9 cellular contexts compared by ENCODE assay signal in the genomic region with DNA sequence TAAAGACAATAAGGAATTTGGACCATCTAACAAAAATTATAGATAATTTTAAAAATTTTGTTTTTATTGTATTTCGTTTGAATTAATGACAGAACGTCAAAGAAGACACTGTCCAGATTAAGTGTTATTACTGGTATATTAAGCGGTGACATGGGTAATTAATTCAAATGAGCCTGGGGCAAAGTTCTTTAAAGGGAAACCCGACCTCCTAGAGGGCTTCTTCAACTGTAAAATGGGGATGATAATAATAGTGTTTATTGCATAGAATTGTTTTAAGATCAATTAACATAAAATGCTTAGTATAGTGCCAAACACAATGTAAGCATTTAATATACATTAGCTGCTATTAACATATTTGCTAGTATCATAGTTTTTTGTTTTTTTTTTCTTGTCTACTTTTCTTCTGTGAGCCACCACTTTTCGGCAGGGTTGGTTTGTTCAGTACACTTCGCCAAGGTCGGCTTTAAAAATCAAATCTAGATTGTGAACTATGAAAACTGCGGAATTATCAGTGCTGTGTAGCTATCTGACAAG. TPM values are rescaled to one million over a fixed set of nuclear protein-coding genes. Genes with fewer than 3 reads are reported as not detected.
DNase-seq lines count a peak whose midpoint lies in the region; ATAC-seq and TF ChIP-seq lines count a peak whose summit lies in the region.
"Had no signal": no experiment of that assay in that cellular context is flagged by ENCODE, and none has a peak within 500 bp of the region (broad histone marks: within the 10 kb centered on the region; RNA-seq: fewer than 3 reads in every experiment).

No MANE protein-coding gene starts in this region.

- H3K36me3 ChIP-seq in cardiac muscle cell (no peaks in the 10 kb centered on the region), endodermal cell (ENCODE audit: control insufficient read depth, insufficient read depth, low read length) (peaks cover 5% of the 10 kb centered on the region)

- TF ChIP-seq CTCF in cardiac muscle cell (IDR thresholded peaks at IDR 0.05; ENCODE audit: low read depth, low read length) (no peak), endodermal cell (conservative IDR thresholded peaks at IDR 0.05) (no peak), osteocyte (IDR thresholded peaks at IDR 0.05) (no peak)

- intact Hi-C loops in left ventricle myocardium superior (cut with micrococcal nuclease): no loop called here

- H3K4me3 ChIP-seq in cardiac muscle cell (peak overlapping the region; percentile 59), endodermal cell (ENCODE audit: low read length) (peak overlapping the region; percentile 95)

- ATAC-seq in left ventricle myocardium superior (no peak), GM21367 (IDR thresholded peaks at IDR 0.05; ENCODE audit: unreplicated experiment) (no peak)

- no peaks in the 10 kb centered on the region for H3K27me3 Mint-ChIP-seq in endodermal cell (ENCODE audit: insufficient read depth)
- H3K27me3 Mint-ChIP-seq in osteocyte (ENCODE audit: unreplicated experiment): no peaks in the 10 kb centered on the region

- H3K9me3 Mint-ChIP-seq in endodermal cell (peaks cover 4% of the 10 kb centered on the region), osteocyte (ENCODE audit: unreplicated experiment) (no peaks in the 10 kb centered on the region)

- H3K9me3 ChIP-seq in cardiac muscle cell (ENCODE audit: low read depth) (no peaks in the 10 kb centered on the region), endodermal cell (ENCODE audit: control insufficient read depth, low read length) (no peaks in the 10 kb centered on the region)

- DNase-seq in cardiac muscle cell (ENCODE audit: low read depth in 1 of 2, low spot score in 1 of 2) (no peak), left ventricle myocardium superior (no peak), OCI-M1 (lab: John Stamatoyannopoulos, UW) (peak; percentile 82), endodermal cell (no peak), osteocyte (ENCODE audit: extremely low spot score, unreplicated experiment) (no peak), MV-4-11 (lab: John Stamatoyannopoulos, UW) (no peak)
- no peak for DNase-seq in stimulated activated CD4-positive, alpha-beta T cell treated with anti-CD3 and anti-CD28 coated beads, Interleukin-2, amount 100 ng/mL, for 48 hours

- WGBS in endodermal cell (ENCODE audit: insufficient coverage in 1 of 2, insufficient read length in 1 of 2), 2 experiments: 36 to 40% methylated on average over 7 to 8 of the region's 8 CpGs

- peak overlapping the region; percentile 94 for H3K27ac ChIP-seq in cardiac muscle cell
- H3K27ac ChIP-seq in endodermal cell (ENCODE audit: low read depth, low read length): peak overlapping the region; percentile 88

- H3K4me1 Mint-ChIP-seq in endodermal cell: peaks cover 16% of the 10 kb centered on the region
- H3K4me1 Mint-ChIP-seq in osteocyte (ENCODE audit: unreplicated experiment): peaks cover 47% of the 10 kb centered on the region

- peak overlapping the region; percentile 96 for H3K9ac ChIP-seq in endodermal cell (ENCODE audit: extremely low read depth, low read length, poor library complexity, severe bottlenecking)

- peaks cover 2% of the 10 kb centered on the region for H3K36me3 Mint-ChIP-seq in endodermal cell (ENCODE audit: low read depth)
- H3K36me3 Mint-ChIP-seq in osteocyte (ENCODE audit: unreplicated experiment): no peaks in the 10 kb centered on the region

- no peaks in the 10 kb centered on the region for H3K27me3 ChIP-seq in cardiac muscle cell
- no peaks in the 10 kb centered on the region for H3K27me3 ChIP-seq in endodermal cell (ENCODE audit: control insufficient read depth, insufficient read depth, low read length, poor library complexity, severe bottlenecking)

- H3K27ac Mint-ChIP-seq in endodermal cell (peak overlapping the region; percentile 99), osteocyte (ENCODE audit: unreplicated experiment) (peak overlapping the region; percentile 98)

- H3K4me1 ChIP-seq in cardiac muscle cell (ENCODE audit: low read depth) (peaks cover 9% of the 10 kb centered on the region), endodermal cell (ENCODE audit: control insufficient read depth, insufficient read depth, low read length) (no peaks in the 10 kb centered on the region)

- H3K4me3 Mint-ChIP-seq in endodermal cell (peak overlapping the region; percentile 99), osteocyte (ENCODE audit: unreplicated experiment) (peak overlapping the region; percentile 96)

RNA-seq across cellular contexts. Expression of a gene that starts 0.5 kb away (rescaled TPM):
- total RNA-seq in cardiac muscle cell (25.8 and 28.9 TPM in 2 replicates), left ventricle myocardium superior (55.6 TPM), endodermal cell (100 to 1,000 TPM in 1 of 2 donors, 10 to 100 TPM in 1; 91.7 to 106 TPM), osteocyte (42.1 and 48.2 TPM in 2 replicates)
- polyA plus RNA-seq in cardiac muscle cell: 28.3 and 36.8 TPM in 2 replicates
- 32.8 TPM for polyA plus RNA-seq in endodermal cell (2013, experiment 1 of 2)
- 32.1 TPM for polyA plus RNA-seq in endodermal cell (2013, experiment 2 of 2)

RNA-seq across cellular contexts. Expression of a gene that starts 3.8 kb away (rescaled TPM):
- total RNA-seq in cardiac muscle cell (not detected in 2 replicates), left ventricle myocardium superior (not detected), endodermal cell (not detected), osteocyte (not detected in 2 replicates)
- 0.47 and 0.57 TPM in 2 replicates for polyA plus RNA-seq in cardiac muscle cell
- polyA plus RNA-seq in endodermal cell (2013, experiment 1 of 2): not detected
- polyA plus RNA-seq in endodermal cell (2013, experiment 2 of 2): not detected
- total RNA-seq: renal cortical epithelial cell had no signal
